In genomic region chr6:30075094-30075986, GRCh38 we compare ENCODE assay signal across 1 cellular context.
TF ChIP-seq lines count a peak whose summit lies in the region.

Gene RNF39 (minus strand): TSS chr6:30075769. CDS start chr6:30075585, 184 bp downstream.

TF ChIP-seq in WTC11, 78 proteins besides CTCF, POLR2A, EP300 and RAD21 (continued from another document):
- TF ChIP-seq, protein P1, sequence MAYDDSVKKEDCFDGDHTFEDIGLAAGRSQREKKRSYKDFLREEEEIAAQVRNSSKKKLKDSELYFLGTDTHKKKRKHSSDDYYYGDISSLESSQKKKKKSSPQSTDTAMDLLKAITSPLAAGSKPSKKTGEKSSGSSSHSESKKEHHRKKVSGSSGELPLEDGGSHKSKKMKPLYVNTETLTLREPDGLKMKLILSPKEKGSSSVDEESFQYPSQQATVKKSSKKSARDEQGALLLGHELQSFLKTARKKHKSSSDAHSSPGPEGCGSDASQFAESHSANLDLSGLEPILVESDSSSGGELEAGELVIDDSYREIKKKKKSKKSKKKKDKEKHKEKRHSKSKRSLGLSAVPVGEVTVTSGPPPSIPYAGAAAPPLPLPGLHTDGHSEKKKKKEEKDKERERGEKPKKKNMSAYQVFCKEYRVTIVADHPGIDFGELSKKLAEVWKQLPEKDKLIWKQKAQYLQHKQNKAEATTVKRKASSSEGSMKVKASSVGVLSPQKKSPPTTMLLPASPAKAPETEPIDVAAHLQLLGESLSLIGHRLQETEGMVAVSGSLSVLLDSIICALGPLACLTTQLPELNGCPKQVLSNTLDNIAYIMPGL (CRISPR knock-in tag; IDR thresholded peaks at IDR 0.05) = peak; percentile 68; the same call in 1 of the 2 replicates
- 0 out of 2 replicates have a peak, but pooled peaks have one; percentile 20 for TF ChIP-seq E2F4 (CRISPR knock-in tag; IDR thresholded peaks at IDR 0.05; ENCODE audit: borderline replicate concordance, low read depth)
- 0 out of 2 replicates have a peak, but pooled peaks have one; percentile 37 for TF ChIP-seq FOXP1 (CRISPR knock-in tag; IDR thresholded peaks at IDR 0.05; ENCODE audit: borderline replicate concordance)
- TF ChIP-seq MYBL2 (CRISPR knock-in tag; IDR thresholded peaks at IDR 0.05) = 0 out of 2 replicates have a peak, but pooled peaks have one; percentile 14
- no peak for TF ChIP-seq ZNF532 (CRISPR knock-in tag; IDR thresholded peaks at IDR 0.05; ENCODE audit: borderline replicate concordance)
- TF ChIP-seq SP1 (CRISPR knock-in tag; conservative IDR thresholded peaks at IDR 0.05) = peak; percentile 1; the same call in 1 of the 2 replicates
TF ChIP-seq in WTC11: peak in this region for 12.
